Comparison of ENCODE assay signal across 8 cellular contexts in the genomic region with DNA sequence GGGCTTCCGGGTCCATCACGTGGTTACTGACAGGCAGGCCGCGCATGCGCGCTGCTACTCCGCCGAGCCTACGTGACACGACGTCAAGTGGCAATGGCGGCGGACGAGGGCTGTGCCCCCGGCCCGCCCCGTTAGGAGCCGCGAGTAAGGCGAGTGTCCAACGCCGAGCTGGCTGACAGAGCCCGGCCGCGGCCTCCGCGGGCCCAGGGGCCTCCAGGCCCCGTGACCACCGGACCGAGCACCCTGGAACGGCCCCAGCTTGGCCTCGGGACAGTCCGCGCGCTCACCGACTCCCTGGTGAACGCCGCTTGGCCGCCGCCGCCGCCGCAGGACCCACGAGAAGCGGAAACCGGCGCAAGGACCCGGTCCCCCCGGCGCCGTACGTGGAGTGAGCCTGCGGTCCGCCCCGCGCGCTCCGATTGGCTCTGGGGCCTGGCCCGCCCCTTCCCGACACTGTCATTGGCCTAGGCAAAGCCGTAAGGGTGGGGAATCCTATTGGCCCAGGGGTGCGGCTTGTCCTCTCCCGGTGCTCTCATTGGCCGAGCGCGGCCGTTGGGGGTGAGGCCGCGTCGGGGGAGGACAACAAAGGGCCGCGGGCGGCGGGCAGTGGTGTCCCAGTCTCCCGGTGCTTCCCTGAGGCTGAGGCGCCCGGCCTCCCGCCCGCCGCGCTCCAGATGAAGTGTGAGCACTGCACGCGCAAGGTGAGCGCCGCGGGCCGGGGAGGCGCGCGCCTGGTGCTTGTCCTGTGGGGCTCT. TPM values are rescaled to one million over a fixed set of nuclear protein-coding genes. Genes with fewer than 3 reads are reported as not detected.
DNase-seq lines count a peak whose midpoint lies in the region; ATAC-seq and TF ChIP-seq lines count a peak whose summit lies in the region.

A gene (plus strand): TSS at position 612 of the 755 bp plus-strand sequence. CDS start 63 bp downstream, at position 675.

- peak within 1 kb of the TSS; percentile 99 for H3K27ac Mint-ChIP-seq in activated naive CD4-positive, alpha-beta T cell treated with anti-CD3 and anti-CD28 coated beads, Interleukin-2, amount 50 U/mL, for 24 hours

- no peaks in the 10 kb centered on the region for H3K27me3 ChIP-seq in GM06990 (replicated peaks; ENCODE audit: control insufficient read depth, insufficient read depth, low read length)
- no peaks in the 10 kb centered on the region for H3K27me3 ChIP-seq in testis

- peak; percentile 80 for TF ChIP-seq POLR2A in testis (IDR thresholded peaks at IDR 0.05)

- H3K9me3 ChIP-seq in testis = no peaks in the 10 kb centered on the region

- peaks cover 33% of the 10 kb centered on the region for H3K4me1 ChIP-seq in testis

- H3K36me3 Mint-ChIP-seq in activated naive CD4-positive, alpha-beta T cell treated with anti-CD3 and anti-CD28 coated beads, Interleukin-2, amount 50 U/mL, for 24 hours = peaks cover 8% of the 10 kb centered on the region

- H3K27me3 Mint-ChIP-seq in activated naive CD4-positive, alpha-beta T cell treated with anti-CD3 and anti-CD28 coated beads, Interleukin-2, amount 50 U/mL, for 24 hours = no peaks in the 10 kb centered on the region

- ATAC-seq in HG02588 (IDR thresholded peaks at IDR 0.05; ENCODE audit: unreplicated experiment) (peak; percentile 87), SK-N-SH treated with all-trans-retinoic acid at 6 μM for 48 hours (peak; percentile 99), omental fat pad (ENCODE audit: low FRiP score) (peak; percentile 99)

- H3K4me1 Mint-ChIP-seq in activated naive CD4-positive, alpha-beta T cell treated with anti-CD3 and anti-CD28 coated beads, Interleukin-2, amount 50 U/mL, for 24 hours = peaks cover 36% of the 10 kb centered on the region

- peak within 1 kb of the TSS; percentile 92 for H3K4me3 ChIP-seq in GM06990 (replicated peaks; ENCODE audit: low read depth, low read length)
- H3K4me3 ChIP-seq in testis = peak within 1 kb of the TSS; percentile 82 to 96

- whole genome bisulfite sequencing in testis, 2 donors = 0 to 1% methylated on average over 13 to 57 of the region's 90 CpGs

- H3K36me3 ChIP-seq in GM06990 (ENCODE audit: control insufficient read depth, insufficient read depth, low read length) (peaks cover 16% of the 10 kb centered on the region), testis (ENCODE audit: low read depth, missing control alignments) (no peaks in the 10 kb centered on the region)

- H3K27ac ChIP-seq in testis = peak within 1 kb of the TSS; percentile 100

- H3K4me3 Mint-ChIP-seq in activated naive CD4-positive, alpha-beta T cell treated with anti-CD3 and anti-CD28 coated beads, Interleukin-2, amount 50 U/mL, for 24 hours = peak within 1 kb of the TSS; percentile 91

- no peaks in the 10 kb centered on the region for H3K9me3 Mint-ChIP-seq in activated naive CD4-positive, alpha-beta T cell treated with anti-CD3 and anti-CD28 coated beads, Interleukin-2, amount 50 U/mL, for 24 hours

- intact Hi-C loops in testis (cut with DNase I; ENCODE audit: low total_unique reads) = no loop called here

- TF ChIP-seq CTCF in GM06990 (IDR thresholded peaks at IDR 0.05; ENCODE audit: insufficient read depth, low read length, poor library complexity, severe bottlenecking) = no peak
- TF ChIP-seq CTCF in omental fat pad (IDR thresholded peaks at IDR 0.05) = no peak
- no peak for TF ChIP-seq CTCF in testis (IDR thresholded peaks at IDR 0.05)

- DNase-seq in GM06990 (ENCODE audit: extremely low read depth, insufficient read length) (peak; percentile 98), NCI-H1092 (lab: John Stamatoyannopoulos, UW) (peak; percentile 97), glomerular endothelial cell (ENCODE audit: extremely low read depth, low read depth, low spot score) (peak; percentile 67), omental fat pad (ENCODE audit: low spot score) (peak; percentile 80), testis (peak; percentile 99)

TF ChIP-seq in SK-N-SH treated with all-trans-retinoic acid at 6 μM for 48 hours, 23 proteins besides CTCF, POLR2A, EP300 and RAD21 (continues in another document):
- TF ChIP-seq, protein P1, sequence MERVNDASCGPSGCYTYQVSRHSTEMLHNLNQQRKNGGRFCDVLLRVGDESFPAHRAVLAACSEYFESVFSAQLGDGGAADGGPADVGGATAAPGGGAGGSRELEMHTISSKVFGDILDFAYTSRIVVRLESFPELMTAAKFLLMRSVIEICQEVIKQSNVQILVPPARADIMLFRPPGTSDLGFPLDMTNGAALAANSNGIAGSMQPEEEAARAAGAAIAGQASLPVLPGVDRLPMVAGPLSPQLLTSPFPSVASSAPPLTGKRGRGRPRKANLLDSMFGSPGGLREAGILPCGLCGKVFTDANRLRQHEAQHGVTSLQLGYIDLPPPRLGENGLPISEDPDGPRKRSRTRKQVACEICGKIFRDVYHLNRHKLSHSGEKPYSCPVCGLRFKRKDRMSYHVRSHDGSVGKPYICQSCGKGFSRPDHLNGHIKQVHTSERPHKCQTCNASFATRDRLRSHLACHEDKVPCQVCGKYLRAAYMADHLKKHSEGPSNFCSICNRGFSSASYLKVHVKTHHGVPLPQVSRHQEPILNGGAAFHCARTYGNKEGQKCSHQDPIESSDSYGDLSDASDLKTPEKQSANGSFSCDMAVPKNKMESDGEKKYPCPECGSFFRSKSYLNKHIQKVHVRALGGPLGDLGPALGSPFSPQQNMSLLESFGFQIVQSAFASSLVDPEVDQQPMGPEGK (CRISPR knock-in tag; IDR thresholded peaks at IDR 0.05; ENCODE audit: borderline replicate concordance) = 0 out of 2 replicates have a peak, but pooled peaks have one; percentile 17
- TF ChIP-seq CSDC2 (CRISPR knock-in tag; IDR thresholded peaks at IDR 0.05) (0 out of 2 replicates have a peak, but pooled peaks have one; percentile 84), ZC3H10 (CRISPR knock-in tag; IDR thresholded peaks at IDR 0.05) (no peak), ZFP30 (CRISPR knock-in tag; IDR thresholded peaks at IDR 0.05) (no peak), ESRRG (CRISPR knock-in tag; IDR thresholded peaks at IDR 0.05) (peak; percentile 69; the same call in 1 of the 2 replicates), PPARA (CRISPR knock-in tag; IDR thresholded peaks at IDR 0.05; ENCODE audit: borderline replicate concordance) (no peak), TCF4 (CRISPR knock-in tag; IDR thresholded peaks at IDR 0.05; ENCODE audit: borderline replicate concordance) (no peak), ZNF565 (CRISPR knock-in tag; conservative IDR thresholded peaks at IDR 0.05; ENCODE audit: low read depth) (no peak), TOX (CRISPR knock-in tag; IDR thresholded peaks at IDR 0.05; ENCODE audit: borderline replicate concordance) (no peak), GLIS3 (CRISPR knock-in tag; IDR thresholded peaks at IDR 0.05) (no peak; the same call in 1 of the 2 replicates), SNAI2 (CRISPR knock-in tag; IDR thresholded peaks at IDR 0.05) (peak; percentile 52; the same call in 1 of the 2 replicates), ARNTL (CRISPR knock-in tag; IDR thresholded peaks at IDR 0.05; ENCODE audit: borderline replicate concordance, low read depth) (no peak), OSR1 (CRISPR knock-in tag; IDR thresholded peaks at IDR 0.05) (no peak), RARB (CRISPR knock-in tag; IDR thresholded peaks at IDR 0.05) (no peak), ZFP3 (CRISPR knock-in tag; IDR thresholded peaks at IDR 0.05) (peak; percentile 80), ZNF8 (CRISPR knock-in tag; IDR thresholded peaks at IDR 0.05) (peak; percentile 46; the same call in 1 of the 2 replicates), ISL1 (CRISPR knock-in tag; IDR thresholded peaks at IDR 0.05) (no peak)
- TF ChIP-seq, protein P2, sequence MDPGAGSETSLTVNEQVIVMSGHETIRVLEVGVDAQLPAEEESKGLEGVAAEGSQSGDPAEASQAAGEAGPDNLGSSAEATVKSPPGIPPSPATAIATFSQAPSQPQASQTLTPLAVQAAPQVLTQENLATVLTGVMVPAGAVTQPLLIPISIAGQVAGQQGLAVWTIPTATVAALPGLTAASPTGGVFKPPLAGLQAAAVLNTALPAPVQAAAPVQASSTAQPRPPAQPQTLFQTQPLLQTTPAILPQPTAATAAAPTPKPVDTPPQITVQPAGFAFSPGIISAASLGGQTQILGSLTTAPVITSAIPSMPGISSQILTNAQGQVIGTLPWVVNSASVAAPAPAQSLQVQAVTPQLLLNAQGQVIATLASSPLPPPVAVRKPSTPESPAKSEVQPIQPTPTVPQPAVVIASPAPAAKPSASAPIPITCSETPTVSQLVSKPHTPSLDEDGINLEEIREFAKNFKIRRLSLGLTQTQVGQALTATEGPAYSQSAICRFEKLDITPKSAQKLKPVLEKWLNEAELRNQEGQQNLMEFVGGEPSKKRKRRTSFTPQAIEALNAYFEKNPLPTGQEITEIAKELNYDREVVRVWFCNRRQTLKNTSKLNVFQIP (CRISPR knock-in tag; IDR thresholded peaks at IDR 0.05; ENCODE audit: borderline replicate concordance, low read depth) = 0 out of 2 replicates have a peak, but pooled peaks have one; percentile 86
- TF ChIP-seq, protein P3, sequence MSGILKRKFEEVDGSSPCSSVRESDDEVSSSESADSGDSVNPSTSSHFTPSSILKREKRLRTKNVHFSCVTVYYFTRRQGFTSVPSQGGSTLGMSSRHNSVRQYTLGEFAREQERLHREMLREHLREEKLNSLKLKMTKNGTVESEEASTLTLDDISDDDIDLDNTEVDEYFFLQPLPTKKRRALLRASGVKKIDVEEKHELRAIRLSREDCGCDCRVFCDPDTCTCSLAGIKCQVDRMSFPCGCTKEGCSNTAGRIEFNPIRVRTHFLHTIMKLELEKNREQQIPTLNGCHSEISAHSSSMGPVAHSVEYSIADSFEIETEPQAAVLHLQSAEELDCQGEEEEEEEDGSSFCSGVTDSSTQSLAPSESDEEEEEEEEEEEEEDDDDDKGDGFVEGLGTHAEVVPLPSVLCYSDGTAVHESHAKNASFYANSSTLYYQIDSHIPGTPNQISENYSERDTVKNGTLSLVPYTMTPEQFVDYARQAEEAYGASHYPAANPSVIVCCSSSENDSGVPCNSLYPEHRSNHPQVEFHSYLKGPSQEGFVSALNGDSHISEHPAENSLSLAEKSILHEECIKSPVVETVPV (CRISPR knock-in tag; IDR thresholded peaks at IDR 0.05) = no peak

RNA-seq across cellular contexts. Expression of the gene that starts here (rescaled TPM):
- 94.6 and 104 TPM in 2 replicates for total RNA-seq in glomerular endothelial cell
- 10 to 100 TPM; 31.8 to 48.7 (median 35.7) TPM for total RNA-seq in omental fat pad
- 100 to 1,000 TPM; 115 to 130 TPM for total RNA-seq in testis
- 161 TPM for polyA plus RNA-seq in testis (ENCODE audit: insufficient read depth, low read depth, low replicate concordance)

Comparison
In these comparisons a context has a peak if more than half of its experiments do, and no peak if none do; other contexts are left out.
1. Peak in every context shown above with its lines: DNase-seq, ATAC-seq, H3K4me3 ChIP-seq and H3K27ac ChIP-seq.